8 cellular contexts compared by ENCODE assay signal in genomic region chr11:46369458-46370152, GRCh38. TPM values are rescaled to one million over a fixed set of nuclear protein-coding genes. Genes with fewer than 3 reads are reported as not detected.
DNase-seq lines count a peak whose midpoint lies in the region; FAIRE-seq and TF ChIP-seq lines count a peak whose summit lies in the region.

No MANE protein-coding gene starts in this region.

- in situ Hi-C loops in ACHN (cut with HindIII; ENCODE audit: low pct_ligation_motif_present, low pct_unique_long_range_greater_than_20kb, low sequenced_read_pairs): no loop called here

- no peak overlapping the region for H2AFZ ChIP-seq in hepatocyte

- no peaks in the 10 kb centered on the region for H3K9me2 ChIP-seq in hepatocyte (replicated peaks; ENCODE audit: insufficient read depth)

- H3K27me3 ChIP-seq in SJCRH30 (no peaks in the 10 kb centered on the region), hepatocyte (no peaks in the 10 kb centered on the region)

- H3K4me2 ChIP-seq in hepatocyte: no peak overlapping the region

- WGBS in hepatocyte (ENCODE audit: low lambda C conversion rate, missing lambda C conversion rate): 66% methylated on average over 25 of the region's 25 CpGs

- peak; percentile 96 for TF ChIP-seq CTCF in GM12875 (IDR thresholded peaks at IDR 0.05; ENCODE audit: borderline replicate concordance, insufficient read depth, low read depth, low read length)
- peak; percentile 69 for TF ChIP-seq CTCF in hepatocyte (IDR thresholded peaks at IDR 0.05; ENCODE audit: poor library complexity)

- H3K4me1 ChIP-seq in SJCRH30 (peaks cover 17% of the 10 kb centered on the region), hepatocyte (ENCODE audit: insufficient read depth) (peaks cover 5% of the 10 kb centered on the region)

- no peaks in the 10 kb centered on the region for H4K20me1 ChIP-seq in hepatocyte (ENCODE audit: insufficient read depth, poor library complexity, severe bottlenecking)

- no peak overlapping the region for H3K27ac ChIP-seq in SJCRH30
- no peak overlapping the region for H3K27ac ChIP-seq in hepatocyte

- H3K36me3 ChIP-seq in SJCRH30 (peaks cover 19% of the 10 kb centered on the region), hepatocyte (replicated peaks; ENCODE audit: insufficient read depth, low read depth) (no peaks in the 10 kb centered on the region)

- no peak overlapping the region for H3K4me3 ChIP-seq in GM12875 (ENCODE audit: low read depth, low read length)
- no peak overlapping the region for H3K4me3 ChIP-seq in SJCRH30
- no peak overlapping the region for H3K4me3 ChIP-seq in hepatocyte

- DNase-seq in ACHN: peak; percentile 78
- DNase-seq in HTR-8/SVneo (ENCODE audit: insufficient read length, low spot score): peak; percentile 95
- peak; percentile 80 to 85 for DNase-seq in SJCRH30
- DNase-seq in amniotic epithelial cell (ENCODE audit: low read depth): peak; percentile 80
- peak; percentile 86 for DNase-seq in hepatocyte (ENCODE audit: low spot score)
- DNase-seq in stimulated activated CD4-positive, alpha-beta T cell treated with anti-CD3 and anti-CD28 coated beads, Interleukin-4, amount 100 ng/mL, for 4 hours: peak; percentile 47 to 57
- no peak for DNase-seq in NCI-H128 (lab: John Stamatoyannopoulos, UW; ENCODE audit: unreplicated experiment)

- FAIRE-seq in HTR-8/SVneo (lab: Jason Lieb, UNC): peak; percentile 88

- no peaks in the 10 kb centered on the region for H3K9me3 ChIP-seq in SJCRH30 (replicated peaks)
- no peaks in the 10 kb centered on the region for H3K9me3 ChIP-seq in hepatocyte (ENCODE audit: low read depth)

- H3K79me2 ChIP-seq in hepatocyte: no peaks in the 10 kb centered on the region

RNA-seq across cellular contexts. Expression of gene MDK, which starts 11.9 kb away (rescaled TPM):
- 122 and 142 TPM in 2 replicates for total RNA-seq in SJCRH30 (2014; rRNA removed; shearing (Covaris generic))
- total RNA-seq in hepatocyte: 515 and 562 TPM in 2 replicates
- polyA plus RNA-seq in hepatocyte: 1,225 and 1,549 TPM in 2 replicates

RNA-seq across cellular contexts. Expression of gene CHRM4, which starts 22.0 kb away (rescaled TPM):
- 0.81 and 0.97 TPM in 2 replicates for total RNA-seq in SJCRH30 (2014; rRNA removed; shearing (Covaris generic))
- 0.30 and 0.84 TPM in 2 replicates for total RNA-seq in hepatocyte
- polyA plus RNA-seq in hepatocyte: 0.30 TPM in 1 of 2 replicates, not detected in the other

RNA-seq across cellular contexts. Expression of gene DGKZ, which starts 22.3 kb away (rescaled TPM):
- 34.2 and 42.1 TPM in 2 replicates for total RNA-seq in SJCRH30 (2014; rRNA removed; shearing (Covaris generic))
- total RNA-seq in hepatocyte: 26.6 and 28.2 TPM in 2 replicates
- 42.9 and 52.4 TPM in 2 replicates for polyA plus RNA-seq in hepatocyte
